ENCODE assay signal across 8 cellular contexts in the genomic region with DNA sequence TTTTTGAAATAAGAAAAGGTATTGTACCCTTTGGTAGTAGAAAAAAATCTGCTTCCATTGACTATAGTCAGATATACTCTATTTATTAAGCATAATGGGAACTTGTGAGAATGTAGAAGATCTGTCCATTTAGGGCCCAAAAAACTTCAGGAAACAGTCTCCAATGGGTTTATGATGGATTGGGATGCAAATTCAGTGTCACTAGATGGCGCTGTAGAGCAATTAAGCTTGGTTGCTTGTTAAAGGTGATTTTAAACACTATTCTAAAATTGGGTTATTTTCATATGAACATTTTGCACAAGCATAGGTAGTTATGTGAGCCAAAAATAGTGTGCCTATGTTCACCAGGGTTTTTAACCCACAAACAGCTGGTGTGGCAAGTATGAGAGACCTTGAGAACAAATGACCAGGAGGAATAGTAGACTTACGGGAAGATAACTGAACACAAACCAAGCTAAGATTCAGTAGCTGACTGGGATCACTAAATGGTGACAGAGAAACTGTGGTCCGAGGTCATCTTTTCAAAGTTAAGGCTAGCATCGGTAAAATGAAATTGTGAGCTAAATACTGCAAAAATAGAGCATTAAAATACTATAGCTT.
DNase-seq lines count a peak whose midpoint lies in the region; ATAC-seq, FAIRE-seq and TF ChIP-seq lines count a peak whose summit lies in the region.

No MANE protein-coding gene starts in this region.

- H3K4me3 Mint-ChIP-seq in CD8-positive, alpha-beta T cell: no peak overlapping the region

- H3K27ac ChIP-seq in CD8-positive, alpha-beta T cell (ENCODE audit: low read depth, low read length): no peak overlapping the region

- H3K4me1 ChIP-seq in CD8-positive, alpha-beta T cell (ENCODE audit: insufficient read depth, low read length): no peaks in the 10 kb centered on the region

- no peaks in the 10 kb centered on the region for H3K36me3 ChIP-seq in CD8-positive, alpha-beta T cell (ENCODE audit: insufficient read depth, low read length)

- H3K4me1 Mint-ChIP-seq in CD8-positive, alpha-beta T cell (ENCODE audit: low read depth): no peaks in the 10 kb centered on the region

- TF ChIP-seq POLR2A in GM12891 (IDR thresholded peaks at IDR 0.05; ENCODE audit: low read depth, low read length): no peak

- TF ChIP-seq CTCF in CD8-positive, alpha-beta T cell (IDR thresholded peaks at IDR 0.05): peak; percentile 48

- intact Hi-C loops in CD8-positive, alpha-beta T cell (cut with DNase I, micrococcal nuclease): no loop called here

- ATAC-seq in CD8-positive, alpha-beta T cell: no peak
- ATAC-seq in HG03342 (IDR thresholded peaks at IDR 0.05; ENCODE audit: unreplicated experiment): no peak

- H3K27me3 Mint-ChIP-seq in CD8-positive, alpha-beta T cell (ENCODE audit: low read depth): peaks cover 3% of the 10 kb centered on the region

- peak; percentile 79 for FAIRE-seq in GM12891 (lab: Jason Lieb, UNC)

- H3K9me3 ChIP-seq in CD8-positive, alpha-beta T cell (ENCODE audit: low read length): no peaks in the 10 kb centered on the region

- no peaks in the 10 kb centered on the region for H3K9me3 Mint-ChIP-seq in CD8-positive, alpha-beta T cell

- no peak overlapping the region for H3K27ac Mint-ChIP-seq in CD8-positive, alpha-beta T cell

- H3K4me3 ChIP-seq in CD8-positive, alpha-beta T cell (ENCODE audit: low read depth, low read length): no peak overlapping the region

- CTCF ChIA-PET in CD8-positive, alpha-beta T cell (lab: Charles Lee): interaction anchor here (0.6 to 1.9 kb wide), 6 partner anchors 10 to 978 kb away, joined by 3 to 7 read pairs (median 4); no protein-coding TSS in a partner anchor

- no peaks in the 10 kb centered on the region for H3K36me3 Mint-ChIP-seq in CD8-positive, alpha-beta T cell

- no peaks in the 10 kb centered on the region for H3K27me3 ChIP-seq in CD8-positive, alpha-beta T cell (ENCODE audit: insufficient read depth, low read length)

- POLR2A ChIA-PET in CD8-positive, alpha-beta T cell (lab: Charles Lee): no interaction called here

- no peak for DNase-seq in CD8-positive, alpha-beta T cell
- no peak for DNase-seq in GM12891 (ENCODE audit: insufficient read length, low spot score)
- peak; percentile 40 for DNase-seq in NCI-H460 (ENCODE audit: extremely low read depth, low read depth)
- peak; percentile 49 for DNase-seq in cerebellar cortex (ENCODE audit: low spot score)
- DNase-seq in mucosa of gallbladder (ENCODE audit: low spot score): peak; percentile 53
- no peak for DNase-seq in NOMO-1 treated with DMSO at 0.1 percent for 48 hours (lab: John Stamatoyannopoulos, UW; ENCODE audit: unreplicated experiment)
- no peak for DNase-seq in 8988T

TF ChIP-seq in GM12891, 5 proteins besides CTCF, POLR2A, EP300 and RAD21:
- TF ChIP-seq SPI1 (IDR thresholded peaks at IDR 0.05; ENCODE audit: low read depth, low read length) (no peak), POU2F2 (IDR thresholded peaks at IDR 0.05; ENCODE audit: low read depth, low read length) (no peak), TAF1 (IDR thresholded peaks at IDR 0.05; ENCODE audit: low read depth, low read length) (no peak), POLR2AphosphoS5 (IDR thresholded peaks at IDR 0.05; ENCODE audit: low read depth, low read length) (no peak), PAX5 (IDR thresholded peaks at IDR 0.05; ENCODE audit: insufficient read depth, low read length, severe bottlenecking) (no peak)

Comparison
In these comparisons a context has a peak if more than half of its experiments do, and no peak if none do; other contexts are left out.
1. DNase-seq: peak in NCI-H460 (single experiment), cerebellar cortex (single experiment) and mucosa of gallbladder (single experiment); none in CD8-positive, alpha-beta T cell (0 of 7), GM12891 (single experiment), NOMO-1 treated with DMSO at 0.1 percent for 48 hours (single experiment) and 8988T (single experiment).